Comparison of ENCODE assay signal across 16 cellular contexts in genomic region chr4:166044871-166045270, GRCh38.
DNase-seq lines count a peak whose midpoint lies in the region; ATAC-seq, FAIRE-seq and TF ChIP-seq lines count a peak whose summit lies in the region.
"Had no signal": no experiment of that assay in that cellular context is flagged by ENCODE, and none has a peak within 500 bp of the region (broad histone marks: within the 10 kb centered on the region; RNA-seq: fewer than 3 reads in every experiment).

No MANE protein-coding gene starts in this region.

- no peak overlapping the region for H3K4me2 ChIP-seq in mammary epithelial cell (ENCODE audit: insufficient read depth, low read depth, low read length)
- H3K4me2 ChIP-seq in PC-3 (ENCODE audit: low read length): peak overlapping the region; percentile 42; the same call in 1 of the 2 replicates
- no peak overlapping the region for H3K4me2 ChIP-seq in trophoblast cell (ENCODE audit: low read length)
- H3K4me2 ChIP-seq: BLaER1 treated with 17β-estradiol and CSF1 and Interleukin-3, amounts not matched to agents 10 nM and 100 nM had no signal

- no peaks in the 10 kb centered on the region for H3K9me3 Mint-ChIP-seq in MCF 10A (ENCODE audit: unreplicated experiment)
- H3K9me3 Mint-ChIP-seq in osteocyte (ENCODE audit: unreplicated experiment): no peaks in the 10 kb centered on the region
- H3K9me3 Mint-ChIP-seq: CD4-positive, alpha-beta T cell had no signal

- DNase-seq in mammary epithelial cell (peak; percentile 20), MCF 10A (ENCODE audit: unreplicated experiment) (no peak), PC-3 (peak; percentile 67), bronchial epithelial cell (ENCODE audit: low read depth) (peak; percentile 77), trophoblast cell (peak; percentile 7 to 50), osteocyte (ENCODE audit: extremely low spot score, unreplicated experiment) (no peak), NCI-H2171 (lab: John Stamatoyannopoulos, UW) (no peak)
- DNase-seq: 8988T, AML-193, Calu3, DMS 273 treated with DMSO at 0.1 percent for 48 hours had no signal

- no peak overlapping the region for H4K91ac ChIP-seq in trophoblast cell (ENCODE audit: low read depth, low read length)

- H2AFZ ChIP-seq in mammary epithelial cell (ENCODE audit: low read depth, low read length) (no peak overlapping the region), PC-3 (ENCODE audit: low read length) (no peak overlapping the region), trophoblast cell (ENCODE audit: insufficient read depth, low read length, poor library complexity) (no peak overlapping the region)

- H3K36me3 Mint-ChIP-seq in MCF 10A (ENCODE audit: insufficient read depth, unreplicated experiment) (no peaks in the 10 kb centered on the region), osteocyte (ENCODE audit: unreplicated experiment) (peaks cover 12% of the 10 kb centered on the region)

- H3K23ac ChIP-seq in trophoblast cell (ENCODE audit: low read length): no peak overlapping the region

- no peak for FAIRE-seq in bronchial epithelial cell (lab: Jason Lieb, UNC)

- no peaks in the 10 kb centered on the region for H3K79me1 ChIP-seq in trophoblast cell (ENCODE audit: low read length)

- TF ChIP-seq CTCF in mammary epithelial cell (conservative IDR thresholded peaks at IDR 0.05 in 1 of 2, IDR thresholded peaks at IDR 0.05 in 1 of 2; ENCODE audit: extremely low read depth in 1 of 2, insufficient read depth in 1 of 2, low read depth in 1 of 2, low read length in 2 of 2) (no peak), MCF 10A (IDR thresholded peaks at IDR 0.05; ENCODE audit: unreplicated experiment) (no peak), PC-3 (conservative IDR thresholded peaks at IDR 0.05; ENCODE audit: low read depth, low read length) (no peak), bronchial epithelial cell (IDR thresholded peaks at IDR 0.05; ENCODE audit: insufficient read depth, low read length, severe bottlenecking) (no peak), osteocyte (IDR thresholded peaks at IDR 0.05) (no peak)

- no peaks in the 10 kb centered on the region for H3K9me2 ChIP-seq in PC-3 (replicated peaks; ENCODE audit: low read length)

- peaks cover 7% of the 10 kb centered on the region for H3K4me1 ChIP-seq in mammary epithelial cell (ENCODE audit: insufficient read depth, low read length)
- peaks cover 33% of the 10 kb centered on the region for H3K4me1 ChIP-seq in PC-3 (ENCODE audit: insufficient read depth, low read length)
- H3K4me1 ChIP-seq in trophoblast cell (ENCODE audit: control insufficient read depth in 1 of 2, insufficient read depth in 2 of 2, low read length in 2 of 2): no peaks in the 10 kb centered on the region
- H3K4me1 ChIP-seq: BLaER1 treated with 17β-estradiol and CSF1 and Interleukin-3, amounts not matched to agents 10 nM and 100 nM had no signal

- no peaks in the 10 kb centered on the region for H3F3A ChIP-seq in PC-3 (ENCODE audit: low read length, unreplicated experiment)

- no peak overlapping the region for H2BK5ac ChIP-seq in trophoblast cell (ENCODE audit: low read depth, low read length, poor library complexity)

- CTCF ChIA-PET in mammary epithelial cell (lab: Charles Lee; ENCODE audit: low non-redundant PET) (no interaction called here), MCF 10A (lab: Yijun Ruan, JAX) (no interaction called here), PC-3 (lab: Charles Lee) (no interaction called here)

- H3K4me3 Mint-ChIP-seq in MCF 10A (ENCODE audit: unreplicated experiment) (no peak overlapping the region), osteocyte (ENCODE audit: unreplicated experiment) (no peak overlapping the region)
- H3K4me3 Mint-ChIP-seq: CD4-positive, alpha-beta T cell had no signal

- no peaks in the 10 kb centered on the region for H4K20me1 ChIP-seq in mammary epithelial cell (ENCODE audit: insufficient read depth, low read length)
- no peaks in the 10 kb centered on the region for H4K20me1 ChIP-seq in PC-3 (ENCODE audit: low read length)
- H4K20me1 ChIP-seq: BLaER1 treated with 17β-estradiol and CSF1 and Interleukin-3, amounts not matched to agents 10 nM and 100 nM had no signal

- ATAC-seq in PC-3 (peak; percentile 23; the same call in 1 of the 2 replicates), GM18498 (IDR thresholded peaks at IDR 0.05; ENCODE audit: unreplicated experiment) (no peak)
- ATAC-seq: HCT116 had no signal

- H3K9me3 ChIP-seq in mammary epithelial cell (replicated peaks; ENCODE audit: insufficient read depth, low read length) (no peaks in the 10 kb centered on the region), PC-3 (ENCODE audit: low read length) (no peaks in the 10 kb centered on the region), trophoblast cell (ENCODE audit: insufficient read depth, low read depth, low read length) (no peaks in the 10 kb centered on the region)
- H3K9me3 ChIP-seq: BLaER1 treated with 17β-estradiol and CSF1 and Interleukin-3, amounts not matched to agents 10 nM and 100 nM had no signal

- no peak overlapping the region for H2AK5ac ChIP-seq in trophoblast cell (ENCODE audit: low read length)

- no peak overlapping the region for H4K8ac ChIP-seq in trophoblast cell (ENCODE audit: low read depth, low read length)

- H3K27ac Mint-ChIP-seq in MCF 10A (ENCODE audit: low read depth, unreplicated experiment) (no peak overlapping the region), osteocyte (ENCODE audit: unreplicated experiment) (no peak overlapping the region)
- H3K27ac Mint-ChIP-seq: CD4-positive, alpha-beta T cell had no signal

- no peak overlapping the region for H3K4ac ChIP-seq in trophoblast cell (ENCODE audit: low read depth, low read length)

- H4K12ac ChIP-seq in trophoblast cell (ENCODE audit: low read depth, low read length): no peak overlapping the region

- H3K27me3 Mint-ChIP-seq in MCF 10A (ENCODE audit: insufficient read depth, unreplicated experiment) (no peaks in the 10 kb centered on the region), osteocyte (ENCODE audit: unreplicated experiment) (no peaks in the 10 kb centered on the region)
- H3K27me3 Mint-ChIP-seq: CD4-positive, alpha-beta T cell had no signal

- POLR2A ChIA-PET in MCF 10A (lab: Yijun Ruan, JAX) (no interaction called here), PC-3 (lab: Charles Lee; ENCODE audit: unreplicated experiment) (no interaction called here)

- no peaks in the 10 kb centered on the region for H3K27me3 ChIP-seq in mammary epithelial cell (ENCODE audit: insufficient read depth, low read length)
- H3K27me3 ChIP-seq in PC-3 (ENCODE audit: low read length): no peaks in the 10 kb centered on the region
- no peaks in the 10 kb centered on the region for H3K27me3 ChIP-seq in bronchial epithelial cell (ENCODE audit: control insufficient read depth, insufficient read depth, low read length)
- H3K27me3 ChIP-seq in trophoblast cell (ENCODE audit: insufficient read depth, low read length): no peaks in the 10 kb centered on the region
- H3K27me3 ChIP-seq: BLaER1 treated with 17β-estradiol and CSF1 and Interleukin-3, amounts not matched to agents 10 nM and 100 nM had no signal

- H2BK12ac ChIP-seq in trophoblast cell (ENCODE audit: low read length): no peak overlapping the region

- H3K36me3 ChIP-seq in mammary epithelial cell (ENCODE audit: insufficient read depth, low read length) (peaks cover 2% of the 10 kb centered on the region), PC-3 (ENCODE audit: low read depth, low read length) (no peaks in the 10 kb centered on the region), bronchial epithelial cell (ENCODE audit: control insufficient read depth, insufficient read depth, low read length) (no peaks in the 10 kb centered on the region), trophoblast cell (ENCODE audit: control insufficient read depth in 1 of 2, insufficient read depth in 2 of 2, low read length in 2 of 2) (no peaks in the 10 kb centered on the region)
- H3K36me3 ChIP-seq: BLaER1 treated with 17β-estradiol and CSF1 and Interleukin-3, amounts not matched to agents 10 nM and 100 nM had no signal

- intact Hi-C loops in mammary epithelial cell (cut with micrococcal nuclease): no loop called here
- intact Hi-C loops in MCF 10A (cut with micrococcal nuclease): no loop called here
- intact Hi-C loops in PC-3 (cut with micrococcal nuclease): loop anchor here (5.0 kb wide), 1 partner anchor 32 kb away; no protein-coding TSS in a partner anchor

- H3K27ac ChIP-seq in mammary epithelial cell (ENCODE audit: insufficient read depth, low read depth, low read length) (no peak overlapping the region), PC-3 (ENCODE audit: low read length) (peak overlapping the region; percentile 66), trophoblast cell (ENCODE audit: low read depth, low read length) (no peak overlapping the region)
- H3K27ac ChIP-seq: BLaER1 treated with 17β-estradiol and CSF1 and Interleukin-3, amounts not matched to agents 10 nM and 100 nM; HL-60 had no signal

- H3K4me1 Mint-ChIP-seq in MCF 10A (ENCODE audit: insufficient read depth, unreplicated experiment): no peaks in the 10 kb centered on the region
- no peaks in the 10 kb centered on the region for H3K4me1 Mint-ChIP-seq in osteocyte (ENCODE audit: unreplicated experiment)

- no peak overlapping the region for H2BK120ac ChIP-seq in trophoblast cell (ENCODE audit: insufficient read depth, low read length, poor library complexity)

- dilution Hi-C loops in mammary epithelial cell (cut with HindIII; ENCODE audit: low sequenced_read_pairs): no loop called here

- no TSS peak for BruUV-seq in mammary epithelial cell (replicated peaks; lab: Mats Ljungman, UMichigan)
- BruUV-seq in MCF 10A (replicated peaks; lab: Mats Ljungman, UMichigan): no TSS peak
- no TSS peak for BruUV-seq in PC-3 (replicated peaks; lab: Mats Ljungman, UMichigan)

- no peak overlapping the region for H3K18ac ChIP-seq in trophoblast cell (ENCODE audit: low read length)

- H3K4me3 ChIP-seq in mammary epithelial cell (replicated peaks in 1 of 3; ENCODE audit: insufficient read depth in 1 of 3, low read depth in 2 of 3, low read length in 3 of 3): no peak overlapping the region
- H3K4me3 ChIP-seq in PC-3 (ENCODE audit: low read length): no peak overlapping the region
- H3K4me3 ChIP-seq in bronchial epithelial cell (ENCODE audit: low read depth, low read length): no peak overlapping the region
- no peak overlapping the region for H3K4me3 ChIP-seq in trophoblast cell (ENCODE audit: low read depth, low read length)
- H3K4me3 ChIP-seq: BLaER1 treated with 17β-estradiol and CSF1 and Interleukin-3, amounts not matched to agents 10 nM and 100 nM had no signal

- H3K9ac ChIP-seq in mammary epithelial cell (ENCODE audit: insufficient read depth, low read length) (no peak overlapping the region), PC-3 (ENCODE audit: low read length) (no peak overlapping the region), trophoblast cell (ENCODE audit: low read length) (no peak overlapping the region)
- H3K9ac ChIP-seq: BLaER1 treated with 17β-estradiol and CSF1 and Interleukin-3, amounts not matched to agents 10 nM and 100 nM had no signal

- in situ Hi-C loops in mammary epithelial cell (cut with MboI; ENCODE audit: low sequenced_read_pairs in 2 of 2): no loop called here

- H3K79me2 ChIP-seq in mammary epithelial cell (ENCODE audit: insufficient read depth, low read length) (no peaks in the 10 kb centered on the region), PC-3 (ENCODE audit: low read length) (no peaks in the 10 kb centered on the region), trophoblast cell (ENCODE audit: control insufficient read depth, insufficient read depth, low read length, poor library complexity) (no peaks in the 10 kb centered on the region)

- no peak overlapping the region for H3K14ac ChIP-seq in trophoblast cell (ENCODE audit: low read length)

Comparison
In these comparisons a context has a peak if more than half of its experiments do, and no peak if none do; other contexts are left out.
1. DNase-seq: peak in mammary epithelial cell (single experiment), PC-3 (single experiment), bronchial epithelial cell (single experiment) and trophoblast cell (2 of 2); none in MCF 10A (single experiment), osteocyte (single experiment) and NCI-H2171 (single experiment).